15 cellular contexts compared by ENCODE assay signal in the genomic region with DNA sequence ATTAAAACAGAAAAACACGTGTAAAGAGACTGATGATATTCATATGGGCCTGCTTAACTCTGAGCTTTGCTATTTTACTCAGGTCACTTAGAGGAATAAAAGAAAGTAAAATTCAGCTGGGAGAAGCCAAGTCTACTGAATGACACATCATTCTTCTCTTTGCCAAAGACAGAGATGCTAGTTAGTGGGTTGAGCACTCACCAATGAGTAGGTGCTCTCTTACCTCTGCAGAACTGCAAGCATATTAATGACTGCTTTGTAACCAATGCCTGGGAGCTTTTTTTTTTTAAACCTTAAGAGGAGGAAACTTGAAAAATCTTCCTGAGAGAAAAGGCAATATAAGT. TPM values are rescaled to one million over a fixed set of nuclear protein-coding genes. Genes with fewer than 3 reads are reported as not detected.
DNase-seq lines count a peak whose midpoint lies in the region; ATAC-seq and TF ChIP-seq lines count a peak whose summit lies in the region.
"Had no signal": no experiment of that assay in that cellular context is flagged by ENCODE, and none has a peak within 500 bp of the region (broad histone marks: within the 10 kb centered on the region; RNA-seq: fewer than 3 reads in every experiment).

No MANE protein-coding gene starts in this region.

- no peak for ATAC-seq in HG02885 (IDR thresholded peaks at IDR 0.05; ENCODE audit: poor library complexity, unreplicated experiment)
- ATAC-seq: K562 had no signal

- no peaks in the 10 kb centered on the region for H3K27me3 ChIP-seq in BE2C

- H3K4me1 ChIP-seq in BE2C, result no peaks in the 10 kb centered on the region

- no peaks in the 10 kb centered on the region for H3K9me3 ChIP-seq in BE2C

- DNase-seq in Daoy (ENCODE audit: low read depth) (peak; percentile 42), M059J (ENCODE audit: low read depth) (peak; percentile 69), epithelial cell of proximal tubule (ENCODE audit: low read depth) (peak; percentile 10), renal cortical epithelial cell (ENCODE audit: low read depth) (peak; percentile 58), NCI-H2171 treated with DMSO at 0.1 percent for 48 hours (lab: John Stamatoyannopoulos, UW) (no peak), BE2C (no peak)
- DNase-seq: 8988T; CD4-positive, alpha-beta memory T cell; DMS153; DMS79 treated with DMSO at 0.1 percent for 48 hours; GDM1; GOT3; HCEC 1CT had no signal

- no peak overlapping the region for H3K4me3 ChIP-seq in epithelial cell of proximal tubule (ENCODE audit: low read depth, low read length)
- no peak overlapping the region for H3K4me3 ChIP-seq in BE2C (ENCODE audit: low read depth, low read length)
- H3K4me3 ChIP-seq: K562 had no signal

- TF ChIP-seq CTCF in epithelial cell of proximal tubule (conservative IDR thresholded peaks at IDR 0.05; ENCODE audit: low read depth, low read length) (no peak), BE2C (IDR thresholded peaks at IDR 0.05; ENCODE audit: low read depth, low read length) (no peak)

- H3K36me3 ChIP-seq in BE2C, result no peaks in the 10 kb centered on the region

RNA-seq across cellular contexts. Expression of gene BAMBI, which starts 44.8 kb away (rescaled TPM):
- 31.5 and 39.2 TPM in 2 replicates for total RNA-seq in Daoy (2014; rRNA removed; shearing (Covaris generic))
- total RNA-seq in M059J (2014; rRNA removed; shearing (Covaris generic)), result 23.1 and 23.7 TPM in 2 replicates
- total RNA-seq in epithelial cell of proximal tubule (12.6 and 16.0 TPM in 2 replicates), renal cortical epithelial cell (10.4 and 12.0 TPM in 2 replicates)
- polyA plus RNA-seq in BE2C (2012; ENCODE audit: insufficient read depth, insufficient read length, low read depth), result 31.2 TPM

Comparison
In these comparisons a context has a peak if more than half of its experiments do, and no peak if none do; other contexts are left out.
1. DNase-seq: peak in Daoy (single experiment), M059J (single experiment), epithelial cell of proximal tubule (single experiment) and renal cortical epithelial cell (single experiment); none in NCI-H2171 treated with DMSO at 0.1 percent for 48 hours (single experiment) and BE2C (single experiment).